12 cellular contexts compared by ENCODE assay signal in genomic region chr9:27880640-27881039, GRCh38.
DNase-seq lines count a peak whose midpoint lies in the region; TF ChIP-seq lines count a peak whose summit lies in the region.
"Had no signal": no experiment of that assay in that cellular context is flagged by ENCODE, and none has a peak within 500 bp of the region (broad histone marks: within the 10 kb centered on the region; RNA-seq: fewer than 3 reads in every experiment).

No MANE protein-coding gene starts in this region.

- no peaks in the 10 kb centered on the region for H3K79me2 ChIP-seq in neural progenitor cell (ENCODE audit: low read depth)

- peaks cover 2% of the 10 kb centered on the region for H3K27me3 Mint-ChIP-seq in neural progenitor cell (ENCODE audit: insufficient read depth, low read depth)

- no peaks in the 10 kb centered on the region for H3K36me3 Mint-ChIP-seq in neural progenitor cell

- no peak overlapping the region for H2AFZ ChIP-seq in neural progenitor cell (replicated peaks)
- H2AFZ ChIP-seq: GM23248 had no signal

- no peaks in the 10 kb centered on the region for H4K20me1 ChIP-seq in neural progenitor cell (ENCODE audit: low read depth)
- H4K20me1 ChIP-seq: BLaER1 had no signal

- DNase-seq in DMS53 (lab: John Stamatoyannopoulos, UW) (peak; percentile 15), DMS53 treated with DMSO at 0.1 percent for 48 hours (lab: John Stamatoyannopoulos, UW; ENCODE audit: unreplicated experiment) (no peak), epithelial cell of esophagus (ENCODE audit: low read depth) (peak; percentile 56), neural progenitor cell (ENCODE audit: low spot score) (no peak), NCI-H187 treated with DMSO at 0.1 percent for 48 hours (lab: John Stamatoyannopoulos, UW) (no peak), NCI-H345 treated with DMSO at 0.1 percent for 48 hours (lab: John Stamatoyannopoulos, UW; ENCODE audit: unreplicated experiment) (no peak)
- no peak for DNase-seq in stimulated activated CD4-positive, alpha-beta T cell treated with anti-CD3 and anti-CD28 coated beads, Interleukin-4, amount 100 ng/mL, for 1 hour
- DNase-seq: AML-193, DMS79, GM23248 had no signal

- no peaks in the 10 kb centered on the region for H3K27me3 ChIP-seq in neural progenitor cell
- H3K27me3 ChIP-seq: BLaER1 had no signal

- H3K4me1 ChIP-seq in neural progenitor cell: peaks cover 10% of the 10 kb centered on the region
- H3K4me1 ChIP-seq: BLaER1 had no signal

- no peak overlapping the region for H3K4me2 ChIP-seq in neural progenitor cell
- H3K4me2 ChIP-seq: BLaER1 had no signal

- no peaks in the 10 kb centered on the region for H3K9me3 ChIP-seq in neural progenitor cell (ENCODE audit: low read depth)
- H3K9me3 ChIP-seq: BLaER1 had no signal

- peaks cover 16% of the 10 kb centered on the region for H3K9me3 Mint-ChIP-seq in neural progenitor cell

- TF ChIP-seq CTCF in epithelial cell of esophagus (IDR thresholded peaks at IDR 0.05; ENCODE audit: insufficient read depth, low read depth, low read length, missing control alignments): no peak
- no peak for TF ChIP-seq CTCF in neural progenitor cell (IDR thresholded peaks at IDR 0.05)

- H3K9ac ChIP-seq in neural progenitor cell: no peak overlapping the region
- H3K9ac ChIP-seq: BLaER1, GM23248 had no signal

- H3K4me3 ChIP-seq in epithelial cell of esophagus (ENCODE audit: low read length) (no peak overlapping the region), neural progenitor cell (no peak overlapping the region)
- H3K4me3 ChIP-seq: BLaER1, GM23248 had no signal

- H3K4me3 Mint-ChIP-seq in neural progenitor cell: no peak overlapping the region

- peaks cover 22% of the 10 kb centered on the region for H3K4me1 Mint-ChIP-seq in neural progenitor cell

- H3K27ac Mint-ChIP-seq in neural progenitor cell: peak overlapping the region; percentile 57

- no peak overlapping the region for H3K27ac ChIP-seq in neural progenitor cell
- H3K27ac ChIP-seq: 22Rv1, BLaER1, GM23248 had no signal

- no peaks in the 10 kb centered on the region for H3K36me3 ChIP-seq in neural progenitor cell
- H3K36me3 ChIP-seq: BLaER1 had no signal

- H3F3A ChIP-seq in neural progenitor cell (ENCODE audit: low read depth): no peaks in the 10 kb centered on the region

Comparison
In these comparisons a context has a peak if more than half of its experiments do, and no peak if none do; other contexts are left out.
1. DNase-seq: peak in DMS53 (single experiment) and epithelial cell of esophagus (single experiment); none in DMS53 treated with DMSO at 0.1 percent for 48 hours (single experiment), neural progenitor cell (single experiment), NCI-H187 treated with DMSO at 0.1 percent for 48 hours (single experiment), stimulated activated CD4-positive, alpha-beta T cell treated with anti-CD3 and anti-CD28 coated beads, Interleukin-4, amount 100 ng/mL, for 1 hour (single experiment) and NCI-H345 treated with DMSO at 0.1 percent for 48 hours (single experiment).